Comparison of ENCODE assay signal across 14 cellular contexts in genomic region chr19:38250428-38250820, GRCh38. TPM values are rescaled to one million over a fixed set of nuclear protein-coding genes. Genes with fewer than 3 reads are reported as not detected.
DNase-seq lines count a peak whose midpoint lies in the region; ATAC-seq and TF ChIP-seq lines count a peak whose summit lies in the region.
"Had no signal": no experiment of that assay in that cellular context is flagged by ENCODE, and none has a peak within 500 bp of the region (broad histone marks: within the 10 kb centered on the region; RNA-seq: fewer than 3 reads in every experiment).

No MANE protein-coding gene starts in this region.

- no peak for TF ChIP-seq CTCF in right atrium auricular region (IDR thresholded peaks at IDR 0.05)
- no peak for TF ChIP-seq CTCF in glutamatergic neuron (IDR thresholded peaks at IDR 0.05; ENCODE audit: partially characterized antibody, unreplicated experiment)

- no peaks in the 10 kb centered on the region for H3K36me3 Mint-ChIP-seq in glutamatergic neuron (ENCODE audit: unreplicated experiment)
- H3K36me3 Mint-ChIP-seq: activated naive CD8-positive, alpha-beta T cell treated with anti-CD3 and anti-CD28 coated beads for 36 hours had no signal

- H3K27me3 Mint-ChIP-seq in glutamatergic neuron (ENCODE audit: unreplicated experiment): peaks cover 39% of the 10 kb centered on the region

- H3K4me1 Mint-ChIP-seq in glutamatergic neuron (ENCODE audit: low read depth, unreplicated experiment): peaks cover 32% of the 10 kb centered on the region
- H3K4me1 Mint-ChIP-seq: activated naive CD8-positive, alpha-beta T cell treated with anti-CD3 and anti-CD28 coated beads for 36 hours had no signal

- H3K9me3 Mint-ChIP-seq in glutamatergic neuron (ENCODE audit: unreplicated experiment): peaks cover 35% of the 10 kb centered on the region
- H3K9me3 Mint-ChIP-seq: activated naive CD8-positive, alpha-beta T cell treated with anti-CD3 and anti-CD28 coated beads for 36 hours; naive thymus-derived CD4-positive, alpha-beta T cell had no signal

- H3K9me3 ChIP-seq in right atrium auricular region: no peaks in the 10 kb centered on the region
- H3K9me3 ChIP-seq in aorta (ENCODE audit: control insufficient read depth, low read length): no peaks in the 10 kb centered on the region

- peaks cover 0 to 59% of the 10 kb centered on the region in 2 donors for H3K4me1 ChIP-seq in right atrium auricular region
- H3K4me1 ChIP-seq in rectal smooth muscle tissue (ENCODE audit: control insufficient read depth, insufficient read depth, low read length): peaks cover 27% of the 10 kb centered on the region
- peaks cover 3% of the 10 kb centered on the region in 2 donors for H3K4me1 ChIP-seq in aorta (ENCODE audit: control insufficient read depth in 1 of 2, insufficient read depth in 2 of 2, low read length in 2 of 2)

- H3K27ac Mint-ChIP-seq in glutamatergic neuron (ENCODE audit: unreplicated experiment): peak overlapping the region; percentile 100
- H3K27ac Mint-ChIP-seq: activated naive CD8-positive, alpha-beta T cell treated with anti-CD3 and anti-CD28 coated beads for 36 hours; naive thymus-derived CD4-positive, alpha-beta T cell had no signal

- H3K9ac ChIP-seq in rectal smooth muscle tissue (ENCODE audit: low read length): no peak overlapping the region

- H3K4me3 Mint-ChIP-seq in glutamatergic neuron (ENCODE audit: unreplicated experiment): peak overlapping the region; percentile 87
- H3K4me3 Mint-ChIP-seq: activated naive CD8-positive, alpha-beta T cell treated with anti-CD3 and anti-CD28 coated beads for 36 hours had no signal

- intact Hi-C loops in left ventricle myocardium superior (cut with micrococcal nuclease): no loop called here
- intact Hi-C loops in aorta (cut with DNase I): loop anchor here (5.0 to 10.0 kb wide), 2 partner anchors 137 to 1154 kb away; partner anchors contain the start of genes ZFP36 (in 2 of the 2), GGN (in 1 of the 2) and SPRED3 (in 1 of the 2)

- H3K27ac ChIP-seq in right atrium auricular region (peak overlapping the region; percentile 88 to 90), rectal smooth muscle tissue (ENCODE audit: low read depth, low read length) (peak overlapping the region; percentile 96), aorta (ENCODE audit: low read depth in 1 of 2, low read length in 2 of 2) (peak overlapping the region; percentile 96 to 99)
- H3K27ac ChIP-seq: SK-N-MC had no signal

- H3K36me3 ChIP-seq in right atrium auricular region: no peaks in the 10 kb centered on the region
- H3K36me3 ChIP-seq in rectal smooth muscle tissue (ENCODE audit: control insufficient read depth, insufficient read depth, low read length): no peaks in the 10 kb centered on the region
- H3K36me3 ChIP-seq in aorta (ENCODE audit: control insufficient read depth in 1 of 2, insufficient read depth in 2 of 2, low read length in 1 of 2): no peaks in the 10 kb centered on the region

- H3K27me3 ChIP-seq in right atrium auricular region (no peaks in the 10 kb centered on the region), rectal smooth muscle tissue (ENCODE audit: control insufficient read depth, insufficient read depth, low read length) (no peaks in the 10 kb centered on the region), aorta (ENCODE audit: control insufficient read depth in 1 of 2, insufficient read depth in 2 of 2, low read length in 1 of 2) (no peaks in the 10 kb centered on the region)

- ATAC-seq in left ventricle myocardium superior (no peak), aorta (ENCODE audit: low FRiP score) (no peak)
- ATAC-seq: naive thymus-derived CD4-positive, alpha-beta T cell had no signal

- DNase-seq in right atrium auricular region (ENCODE audit: low spot score): no peak
- DNase-seq in left ventricle myocardium superior: no peak
- no peak for DNase-seq in glutamatergic neuron
- DNase-seq in aorta: no peak
- no peak for DNase-seq in NCI-H524 (lab: John Stamatoyannopoulos, UW)
- DNase-seq in DMS114 treated with DMSO at 0.1 percent for 48 hours (lab: John Stamatoyannopoulos, UW; ENCODE audit: unreplicated experiment): no peak
- DNase-seq in NCI-H2107 treated with DMSO at 0.1 percent for 48 hours (lab: John Stamatoyannopoulos, UW; ENCODE audit: unreplicated experiment): no peak
- DNase-seq: ACHN; activated naive CD8-positive, alpha-beta T cell treated with anti-CD3 and anti-CD28 coated beads for 36 hours; naive thymus-derived CD4-positive, alpha-beta T cell; NCI-H2029 treated with DMSO at 0.1 percent for 48 hours had no signal

- H3K4me3 ChIP-seq in right atrium auricular region (peak overlapping the region; percentile 19 to 43), rectal smooth muscle tissue (ENCODE audit: low read length) (no peak overlapping the region), aorta (ENCODE audit: low read length in 2 of 2) (no peak overlapping the region)
- H3K4me3 ChIP-seq: SK-N-MC had no signal

RNA-seq across cellular contexts. Expression of gene PPP1R14A, which starts 5.8 kb away (rescaled TPM):
- total RNA-seq in right atrium auricular region (10 to 100 TPM; 28.0 to 30.0 TPM), left ventricle myocardium superior (27.6 TPM), glutamatergic neuron (ENCODE audit: unreplicated experiment) (327 TPM), aorta (100 to 1,000 TPM; 306 to 783 TPM)
- polyA plus RNA-seq in aorta: 1,000 to 10,000 TPM; 1,120 to 1,551 TPM
- total RNA-seq: activated naive CD8-positive, alpha-beta T cell treated with anti-CD3 and anti-CD28 coated beads for 36 hours had no signal
- polyA plus RNA-seq: naive thymus-derived CD4-positive, alpha-beta T cell had no signal

RNA-seq across cellular contexts. Expression of gene SPINT2, which starts 13.9 kb away (rescaled TPM):
- total RNA-seq in right atrium auricular region (10 to 100 TPM; 11.1 to 52.7 TPM), left ventricle myocardium superior (9.9 TPM), glutamatergic neuron (ENCODE audit: unreplicated experiment) (78.9 TPM), aorta (100 to 1,000 TPM; 146 to 155 TPM)
- polyA plus RNA-seq in aorta: 100 to 1,000 TPM; 238 to 292 TPM

RNA-seq across cellular contexts. Expression of gene DPF1, which starts 26.4 kb away (rescaled TPM):
- not detected for total RNA-seq in right atrium auricular region
- 0.40 TPM for total RNA-seq in left ventricle myocardium superior
- 33.8 TPM for total RNA-seq in glutamatergic neuron (ENCODE audit: unreplicated experiment)
- 1 to 10 TPM; 1.3 to 2.1 TPM for total RNA-seq in aorta
- under 1 TPM in 1 of 2 donors, not detected in 1; 0.72 TPM for polyA plus RNA-seq in aorta
- total RNA-seq: subcutaneous adipose tissue had no signal
- polyA plus RNA-seq: naive thymus-derived CD4-positive, alpha-beta T cell had no signal

RNA-seq across cellular contexts. Expression of gene C19orf33, which starts 53.6 kb away (rescaled TPM):
- total RNA-seq in right atrium auricular region: 10 to 100 TPM; 18.9 to 48.6 TPM
- 1.5 TPM for total RNA-seq in left ventricle myocardium superior
- 1.1 TPM for total RNA-seq in glutamatergic neuron (ENCODE audit: unreplicated experiment)
- 1 to 10 TPM; 2.0 to 2.2 TPM for total RNA-seq in aorta
- polyA plus RNA-seq in aorta: 100 to 1,000 TPM in 1 of 2 donors, 10 to 100 TPM in 1; 22.7 to 259 TPM
- total RNA-seq: activated naive CD8-positive, alpha-beta T cell treated with anti-CD3 and anti-CD28 coated beads for 36 hours had no signal

Comparison
In these comparisons a context has a peak if more than half of its experiments do, and no peak if none do; other contexts are left out.
1. H3K4me3 ChIP-seq: peak in right atrium auricular region (2 of 2); none in rectal smooth muscle tissue (single experiment) and aorta (0 of 2).
2. RNA of gene PPP1R14A, which starts 5.8 kb away (total RNA-seq): 306 to 783 TPM in aorta and 327 TPM in glutamatergic neuron (single experiment); 28.0 to 30.0 TPM in right atrium auricular region and 27.6 TPM in left ventricle myocardium superior (single experiment); every median in the first group is over 4 times any median in the second.
3. RNA of gene DPF1, which starts 26.4 kb away (total RNA-seq): 33.8 TPM in glutamatergic neuron (single experiment); 1.3 to 2.1 TPM in aorta, 0.40 TPM in left ventricle myocardium superior (single experiment) and not detected in right atrium auricular region; every median in the first group is over 10 times any median in the second.
4. Peak in every context shown above with its lines, with median percentiles within 50 percentile points of each other: H3K27ac ChIP-seq.